In genomic region chr11:94120946-94121345, GRCh38 we compare ENCODE assay signal across 1 cellular context.
TF ChIP-seq lines count a peak whose summit lies in the region.

No MANE protein-coding gene starts in this region.

TF ChIP-seq in K562, 482 proteins besides CTCF, POLR2A, EP300 and RAD21:
- no peak for TF ChIP-seq ETS1 (conservative IDR thresholded peaks at IDR 0.05; ENCODE audit: control insufficient read depth, low read depth, low read length)
- TF ChIP-seq ZKSCAN1 (IDR thresholded peaks at IDR 0.05; ENCODE audit: low read depth, low read length), result peak; percentile 36; the same call in 1 of the 2 replicates
- peak; percentile 75 for TF ChIP-seq FOSL1 (tag; conservative IDR thresholded peaks at IDR 0.05)
